20 cellular contexts compared by ENCODE assay signal in genomic region chr3:66602691-66603090, GRCh38.
"Had no signal": no experiment of that assay in that cellular context is flagged by ENCODE, and none has a peak within 500 bp of the region (broad histone marks: within the 10 kb centered on the region; RNA-seq: fewer than 3 reads in every experiment).

No MANE protein-coding gene starts in this region.

- H3K36me3 ChIP-seq: esophagus squamous epithelium, neutrophil, pancreas had no signal

- H3K4me1 ChIP-seq: pancreas had no signal

- H3K4me1 Mint-ChIP-seq: natural killer cell had no signal

- ATAC-seq: activated CD4-positive, alpha-beta T cell treated with anti-CD3 and anti-CD28 coated beads for 36 hours; left cardiac atrium; natural killer cell; sciatic nerve; stimulated activated naive CD8-positive, alpha-beta T cell treated with anti-CD3 and anti-CD28 coated beads, Interleukin-15, amount 100 ng/mL, for 72 hours; WTC11 had no signal

- H3K4me3 ChIP-seq: esophagus squamous epithelium, hepatocyte, pancreas, smooth muscle cell had no signal

- H3K9me3 ChIP-seq: esophagus squamous epithelium, neutrophil, pancreas had no signal

- H3K36me3 Mint-ChIP-seq: activated CD4-positive, alpha-beta memory T cell treated with anti-CD3 and anti-CD28 coated beads for 36 hours; natural killer cell; WTC11 had no signal

- H3K27me3 ChIP-seq: esophagus squamous epithelium, hepatocyte, pancreas had no signal

- DNase-seq: activated CD4-positive, alpha-beta memory T cell treated with anti-CD3 and anti-CD28 coated beads for 36 hours; activated CD4-positive, alpha-beta T cell treated with anti-CD3 and anti-CD28 coated beads for 36 hours; activated naive CD4-positive, alpha-beta T cell treated with anti-CD3 and anti-CD28 coated beads for 36 hours; activated T-cell treated with anti-CD3 and anti-CD28 coated beads, Interleukin-2, amount 50 U/mL, for 1 hour; aorta; cerebellar nuclear complex; cortex of kidney; esophagus squamous epithelium; left cardiac atrium; mesendoderm; natural killer cell; pancreas; stimulated activated CD4-positive, alpha-beta T cell treated with anti-CD3 and anti-CD28 coated beads, Interleukin-4, amount 100 ng/mL, for 1 hour; stimulated activated naive CD8-positive, alpha-beta T cell treated with anti-CD3 and anti-CD28 coated beads, Interleukin-15, amount 100 ng/mL, for 72 hours had no signal

- H3K9me3 Mint-ChIP-seq: activated CD4-positive, alpha-beta memory T cell treated with anti-CD3 and anti-CD28 coated beads for 36 hours; activated naive CD4-positive, alpha-beta T cell treated with anti-CD3 and anti-CD28 coated beads for 36 hours; natural killer cell; stimulated activated naive CD8-positive, alpha-beta T cell treated with anti-CD3 and anti-CD28 coated beads, Interleukin-15, amount 100 ng/mL, for 72 hours; T-helper 2 cell treated with Interferon-gamma antibody and Interleukin-4, amounts not matched to agents 5 μg/mL and 100 μg/mL, for 36 hours; WTC11 had no signal

- H3K27ac Mint-ChIP-seq: activated CD4-positive, alpha-beta memory T cell treated with anti-CD3 and anti-CD28 coated beads for 36 hours; activated CD4-positive, alpha-beta T cell treated with anti-CD3 and anti-CD28 coated beads for 36 hours; activated naive CD4-positive, alpha-beta T cell treated with anti-CD3 and anti-CD28 coated beads for 36 hours; natural killer cell; stimulated activated naive CD8-positive, alpha-beta T cell treated with anti-CD3 and anti-CD28 coated beads, Interleukin-15, amount 100 ng/mL, for 72 hours; T-helper 2 cell treated with Interferon-gamma antibody and Interleukin-4, amounts not matched to agents 5 μg/mL and 100 μg/mL, for 36 hours; WTC11 had no signal

- H3K4me3 Mint-ChIP-seq: activated CD4-positive, alpha-beta memory T cell treated with anti-CD3 and anti-CD28 coated beads for 36 hours; activated CD4-positive, alpha-beta T cell treated with anti-CD3 and anti-CD28 coated beads for 36 hours; activated naive CD4-positive, alpha-beta T cell treated with anti-CD3 and anti-CD28 coated beads for 36 hours; natural killer cell; stimulated activated naive CD8-positive, alpha-beta T cell treated with anti-CD3 and anti-CD28 coated beads, Interleukin-15, amount 100 ng/mL, for 72 hours; T-helper 2 cell treated with Interferon-gamma antibody and Interleukin-4, amounts not matched to agents 5 μg/mL and 100 μg/mL, for 36 hours; WTC11 had no signal

- H3K27ac ChIP-seq: hepatocyte, neutrophil, pancreas had no signal
